Comparison of ENCODE assay signal across 8 cellular contexts in the genomic region with DNA sequence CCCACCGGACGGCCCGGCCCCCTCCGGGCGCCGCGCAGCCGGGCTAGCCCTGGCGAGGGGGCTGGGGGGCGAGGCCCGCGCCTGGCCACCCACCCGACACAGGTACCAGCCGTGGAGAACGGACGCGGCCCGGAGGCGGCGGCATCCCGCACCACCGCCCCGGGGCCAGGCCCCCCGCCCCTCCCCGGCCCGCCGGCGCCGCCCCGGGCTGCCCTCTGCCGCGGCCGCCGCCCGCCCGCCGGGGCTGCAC. TPM values are rescaled to one million over a fixed set of nuclear protein-coding genes. Genes with fewer than 3 reads are reported as not detected.
DNase-seq lines count a peak whose midpoint lies in the region; ATAC-seq and TF ChIP-seq lines count a peak whose summit lies in the region.

No MANE protein-coding gene starts in this region.

- intact Hi-C loops in colonic mucosa (cut with DNase I) = no loop called here
- intact Hi-C loops in posterior cingulate gyrus (cut with DNase I) = loop anchor here (2.0 kb wide), 1 partner anchor 108 kb away; no protein-coding TSS in a partner anchor

- H3K4ac ChIP-seq in trophoblast cell (ENCODE audit: low read depth, low read length) = no peak overlapping the region

- peaks cover 8% of the 10 kb centered on the region for H3K4me1 ChIP-seq in colonic mucosa
- peaks cover 6 to 7% of the 10 kb centered on the region in 2 experiments for H3K4me1 ChIP-seq in trophoblast cell (ENCODE audit: control insufficient read depth in 1 of 2, insufficient read depth in 2 of 2, low read length in 2 of 2)

- peak overlapping the region; percentile 40 for H2BK120ac ChIP-seq in trophoblast cell (ENCODE audit: insufficient read depth, low read length, poor library complexity)

- peaks cover 9% of the 10 kb centered on the region for H3K79me2 ChIP-seq in trophoblast cell (ENCODE audit: control insufficient read depth, insufficient read depth, low read length, poor library complexity)

- peak overlapping the region; percentile 79 for H3K4me3 ChIP-seq in colonic mucosa
- H3K4me3 ChIP-seq in trophoblast cell (ENCODE audit: low read depth, low read length) = peak overlapping the region; percentile 86

- peak overlapping the region; percentile 65 for H2AFZ ChIP-seq in trophoblast cell (ENCODE audit: insufficient read depth, low read length, poor library complexity)

- H3K9ac ChIP-seq in colonic mucosa (ENCODE audit: low read depth in 2 of 2, low read length in 2 of 2) (peak overlapping the region in 1 of 2 donors; percentile 90), trophoblast cell (ENCODE audit: low read length) (peak overlapping the region; percentile 96)

- no peaks in the 10 kb centered on the region for H3K36me3 ChIP-seq in colonic mucosa
- H3K36me3 ChIP-seq in trophoblast cell (ENCODE audit: control insufficient read depth in 1 of 2, insufficient read depth in 2 of 2, low read length in 2 of 2) = no peaks in the 10 kb centered on the region

- H2BK12ac ChIP-seq in trophoblast cell (ENCODE audit: low read length) = no peak overlapping the region

- peak overlapping the region; percentile 82 for H4K8ac ChIP-seq in trophoblast cell (ENCODE audit: low read depth, low read length)

- H2AK5ac ChIP-seq in trophoblast cell (ENCODE audit: low read length) = no peak overlapping the region

- peaks cover 18% of the 10 kb centered on the region for H3K79me1 ChIP-seq in trophoblast cell (ENCODE audit: low read length)

- peak overlapping the region; percentile 99 for H4K91ac ChIP-seq in trophoblast cell (ENCODE audit: low read depth, low read length)

- H4K12ac ChIP-seq in trophoblast cell (ENCODE audit: low read depth, low read length) = no peak overlapping the region

- H3K27me3 ChIP-seq in colonic mucosa (no peaks in the 10 kb centered on the region), trophoblast cell (ENCODE audit: insufficient read depth, low read length) (no peaks in the 10 kb centered on the region)

- peak; percentile 23 for ATAC-seq in GM19397 (IDR thresholded peaks at IDR 0.05; ENCODE audit: unreplicated experiment)
- ATAC-seq in HG03432 (IDR thresholded peaks at IDR 0.05; ENCODE audit: unreplicated experiment) = peak; percentile 24

- peak overlapping the region; percentile 94 for H3K14ac ChIP-seq in trophoblast cell (ENCODE audit: low read length)

- H3K27ac ChIP-seq in colonic mucosa (peak overlapping the region; percentile 99), trophoblast cell (ENCODE audit: low read depth, low read length) (peak overlapping the region; percentile 80)

- H3K9me3 ChIP-seq in colonic mucosa (no peaks in the 10 kb centered on the region), trophoblast cell (ENCODE audit: insufficient read depth, low read depth, low read length) (no peaks in the 10 kb centered on the region)

- no peak for TF ChIP-seq CTCF in colonic mucosa (IDR thresholded peaks at IDR 0.05)

- WGBS in trophoblast cell (ENCODE audit: extremely low coverage, insufficient coverage, insufficient read length) = no CpG with 5 or more reads among the region's 37 CpGs

- peak overlapping the region; percentile 70 for H3K4me2 ChIP-seq in trophoblast cell (ENCODE audit: low read length)

- peak overlapping the region; percentile 96 for H2BK5ac ChIP-seq in trophoblast cell (ENCODE audit: low read depth, low read length, poor library complexity)

- DNase-seq in colonic mucosa (no peak), trophoblast cell (no peak), AG08396 (ENCODE audit: low spot score) (no peak), posterior cingulate gyrus (no peak), Kasumi-1 (lab: John Stamatoyannopoulos, UW) (no peak), NOMO-1 (lab: John Stamatoyannopoulos, UW; ENCODE audit: unreplicated experiment in 2 of 2) (no peak)

- H3K23ac ChIP-seq in trophoblast cell (ENCODE audit: low read length) = no peak overlapping the region

- H3K18ac ChIP-seq in trophoblast cell (ENCODE audit: low read length) = peak overlapping the region; percentile 70

RNA-seq across cellular contexts. Expression of gene SOS1, which starts 0.4 kb away (rescaled TPM):
- total RNA-seq in colonic mucosa = 10 to 100 TPM; 26.3 to 43.9 TPM
- 31.6 and 32.3 TPM in 2 replicates for polyA plus RNA-seq in trophoblast cell (2013)
